1 cellular context compared by ENCODE assay signal in the genomic region with DNA sequence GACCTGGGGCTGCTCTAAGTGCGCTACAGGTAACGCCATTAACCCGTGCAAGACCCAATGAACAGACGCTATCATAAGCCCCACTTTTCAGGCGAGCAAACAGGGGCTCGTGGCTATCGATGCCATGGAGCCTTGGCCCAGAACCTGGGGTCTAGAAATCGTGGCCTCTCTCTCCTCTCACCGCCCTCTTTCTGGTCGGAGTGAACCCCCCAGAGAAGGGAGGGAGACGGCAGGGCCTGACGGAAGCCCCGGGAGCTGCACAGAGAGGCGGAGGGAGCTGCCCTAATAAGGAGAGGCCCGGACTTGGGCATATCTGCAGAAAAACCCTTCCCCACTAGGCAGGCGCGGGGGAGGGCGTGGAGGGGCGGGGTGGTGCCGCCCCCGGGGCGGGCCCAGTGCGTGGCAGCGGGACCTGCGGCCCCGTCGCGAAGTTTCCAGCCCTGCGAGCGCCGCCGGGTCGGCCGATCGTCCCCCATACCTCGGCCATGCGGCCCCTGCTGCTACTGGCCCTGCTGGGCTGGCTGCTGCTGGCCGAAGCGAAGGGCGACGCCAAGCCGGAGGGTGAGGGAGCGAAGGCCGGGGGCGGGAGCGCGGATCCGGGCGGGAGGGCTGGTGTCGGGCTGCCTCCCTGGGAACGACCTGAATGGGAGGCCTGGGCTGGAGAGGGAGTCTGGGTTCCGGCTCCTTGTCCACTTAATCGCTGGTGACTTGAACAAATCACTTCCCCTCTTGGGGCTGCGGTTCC.
TF ChIP-seq lines count a peak whose summit lies in the region.

A gene (plus strand): TSS at position 423 of the 745 bp plus-strand sequence. CDS start 63 bp downstream, at position 486.

TF ChIP-seq in HepG2, 621 proteins besides CTCF, POLR2A, EP300 and RAD21 (continued from another document and continues in another):
- TF ChIP-seq, protein P1, sequence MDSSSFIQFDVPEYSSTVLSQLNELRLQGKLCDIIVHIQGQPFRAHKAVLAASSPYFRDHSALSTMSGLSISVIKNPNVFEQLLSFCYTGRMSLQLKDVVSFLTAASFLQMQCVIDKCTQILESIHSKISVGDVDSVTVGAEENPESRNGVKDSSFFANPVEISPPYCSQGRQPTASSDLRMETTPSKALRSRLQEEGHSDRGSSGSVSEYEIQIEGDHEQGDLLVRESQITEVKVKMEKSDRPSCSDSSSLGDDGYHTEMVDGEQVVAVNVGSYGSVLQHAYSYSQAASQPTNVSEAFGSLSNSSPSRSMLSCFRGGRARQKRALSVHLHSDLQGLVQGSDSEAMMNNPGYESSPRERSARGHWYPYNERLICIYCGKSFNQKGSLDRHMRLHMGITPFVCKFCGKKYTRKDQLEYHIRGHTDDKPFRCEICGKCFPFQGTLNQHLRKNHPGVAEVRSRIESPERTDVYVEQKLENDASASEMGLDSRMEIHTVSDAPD (CRISPR knock-in tag; IDR thresholded peaks at IDR 0.05) = 0 out of 2 replicates have a peak, but pooled peaks have one; percentile 51
- TF ChIP-seq ZNF850 (CRISPR knock-in tag; conservative IDR thresholded peaks at IDR 0.05) (no peak), KDM4B (CRISPR knock-in tag; IDR thresholded peaks at IDR 0.05) (no peak; the same call in 1 of the 2 replicates), KLF6 (CRISPR knock-in tag; IDR thresholded peaks at IDR 0.05) (peak; percentile 86), TOE1 (CRISPR knock-in tag; IDR thresholded peaks at IDR 0.05) (no peak), ZNF589 (CRISPR knock-in tag; conservative IDR thresholded peaks at IDR 0.05) (peak; percentile 93), TOPORS (CRISPR knock-in tag; IDR thresholded peaks at IDR 0.05) (peak; percentile 87), MTF2 (CRISPR knock-in tag; IDR thresholded peaks at IDR 0.05; ENCODE audit: borderline replicate concordance) (no peak), MIER2 (CRISPR knock-in tag; IDR thresholded peaks at IDR 0.05) (0 out of 2 replicates have a peak, but pooled peaks have one; percentile 10), KDM5A (IDR thresholded peaks at IDR 0.05; ENCODE audit: borderline replicate concordance, low read length) (no peak; the same call in 1 of the 2 replicates), MED1 (CRISPR knock-in tag; IDR thresholded peaks at IDR 0.05) (peak; percentile 56; the same call in 1 of the 2 replicates), SMC3 (IDR thresholded peaks at IDR 0.05; ENCODE audit: low read length) (no peak), ZSCAN25 (CRISPR knock-in tag; IDR thresholded peaks at IDR 0.05) (peak; percentile 64; the same call in 1 of the 2 replicates), KLF13 (CRISPR knock-in tag; IDR thresholded peaks at IDR 0.05) (no peak), ZNF451 (CRISPR knock-in tag; IDR thresholded peaks at IDR 0.05) (peak; percentile 90), ZFP37 (CRISPR knock-in tag; IDR thresholded peaks at IDR 0.05; ENCODE audit: borderline replicate concordance) (no peak), ZNF20 (CRISPR knock-in tag; IDR thresholded peaks at IDR 0.05) (no peak), SIX1 (CRISPR knock-in tag; IDR thresholded peaks at IDR 0.05; ENCODE audit: borderline replicate concordance) (no peak), ZNF552 (CRISPR knock-in tag; IDR thresholded peaks at IDR 0.05; ENCODE audit: borderline replicate concordance) (no peak), SRSF9 (IDR thresholded peaks at IDR 0.05; ENCODE audit: borderline replicate concordance, insufficient read depth, low read depth, low read length, poor library complexity, severe bottlenecking) (no peak), CCAR2 (optimal IDR thresholded peaks at IDR 0.05; ENCODE audit: low read depth, low read length) (no peak), ELF1 (CRISPR knock-in tag; IDR thresholded peaks at IDR 0.05) (peak; percentile 8; the same call in 1 of the 2 replicates), TAF1 (CRISPR knock-in tag; IDR thresholded peaks at IDR 0.05) (peak; percentile 80), CAMTA2 (CRISPR knock-in tag; IDR thresholded peaks at IDR 0.05; ENCODE audit: borderline replicate concordance) (peak; percentile 34; the same call in 1 of the 2 replicates), SRF (IDR thresholded peaks at IDR 0.05; ENCODE audit: low read depth, low read length) (peak; percentile 98), TSC22D2 (CRISPR knock-in tag; IDR thresholded peaks at IDR 0.05; ENCODE audit: borderline replicate concordance) (peak; percentile 78; the same call in 1 of the 2 replicates), FOXK2 (IDR thresholded peaks at IDR 0.05) (no peak), CC2D1A (CRISPR knock-in tag; IDR thresholded peaks at IDR 0.05) (no peak), ZNF10 (CRISPR knock-in tag; IDR thresholded peaks at IDR 0.05; ENCODE audit: borderline replicate concordance, low read depth) (no peak), ZNF253 (CRISPR knock-in tag; IDR thresholded peaks at IDR 0.05; ENCODE audit: borderline replicate concordance) (0 out of 2 replicates have a peak, but pooled peaks have one; percentile 76), NRL (CRISPR knock-in tag; IDR thresholded peaks at IDR 0.05; ENCODE audit: borderline replicate concordance) (peak; percentile 89)
- TF ChIP-seq, protein P2, sequence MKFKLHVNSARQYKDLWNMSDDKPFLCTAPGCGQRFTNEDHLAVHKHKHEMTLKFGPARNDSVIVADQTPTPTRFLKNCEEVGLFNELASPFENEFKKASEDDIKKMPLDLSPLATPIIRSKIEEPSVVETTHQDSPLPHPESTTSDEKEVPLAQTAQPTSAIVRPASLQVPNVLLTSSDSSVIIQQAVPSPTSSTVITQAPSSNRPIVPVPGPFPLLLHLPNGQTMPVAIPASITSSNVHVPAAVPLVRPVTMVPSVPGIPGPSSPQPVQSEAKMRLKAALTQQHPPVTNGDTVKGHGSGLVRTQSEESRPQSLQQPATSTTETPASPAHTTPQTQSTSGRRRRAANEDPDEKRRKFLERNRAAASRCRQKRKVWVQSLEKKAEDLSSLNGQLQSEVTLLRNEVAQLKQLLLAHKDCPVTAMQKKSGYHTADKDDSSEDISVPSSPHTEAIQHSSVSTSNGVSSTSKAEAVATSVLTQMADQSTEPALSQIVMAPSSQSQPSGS (CRISPR knock-in tag; IDR thresholded peaks at IDR 0.05) = peak; percentile 62; the same call in 1 of the 2 replicates
- TF ChIP-seq, protein P3, sequence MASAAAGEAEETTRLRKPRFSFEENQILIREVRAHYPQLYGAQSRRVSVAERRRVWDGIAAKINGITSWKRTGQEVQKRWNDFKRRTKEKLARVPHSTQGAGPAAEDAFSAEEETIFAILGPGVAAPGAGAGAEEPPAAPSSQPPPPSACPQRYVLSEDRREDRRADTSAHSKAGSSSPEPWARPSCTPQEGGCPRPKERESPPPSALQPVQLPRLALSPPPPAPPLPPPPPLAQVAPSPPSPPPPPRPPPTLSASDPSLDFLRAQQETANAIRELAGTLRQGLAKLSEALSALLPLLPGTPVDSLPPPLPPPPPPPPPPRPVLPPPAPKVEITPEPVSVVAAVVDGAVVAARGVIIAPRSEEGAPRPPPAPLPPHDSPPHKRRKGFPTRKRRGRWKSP (CRISPR knock-in tag; IDR thresholded peaks at IDR 0.05) = peak; percentile 76
- TF ChIP-seq, protein P4, sequence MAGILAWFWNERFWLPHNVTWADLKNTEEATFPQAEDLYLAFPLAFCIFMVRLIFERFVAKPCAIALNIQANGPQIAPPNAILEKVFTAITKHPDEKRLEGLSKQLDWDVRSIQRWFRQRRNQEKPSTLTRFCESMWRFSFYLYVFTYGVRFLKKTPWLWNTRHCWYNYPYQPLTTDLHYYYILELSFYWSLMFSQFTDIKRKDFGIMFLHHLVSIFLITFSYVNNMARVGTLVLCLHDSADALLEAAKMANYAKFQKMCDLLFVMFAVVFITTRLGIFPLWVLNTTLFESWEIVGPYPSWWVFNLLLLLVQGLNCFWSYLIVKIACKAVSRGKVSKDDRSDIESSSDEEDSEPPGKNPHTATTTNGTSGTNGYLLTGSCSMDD (CRISPR knock-in tag; IDR thresholded peaks at IDR 0.05) = no peak
- TF ChIP-seq, protein P5, sequence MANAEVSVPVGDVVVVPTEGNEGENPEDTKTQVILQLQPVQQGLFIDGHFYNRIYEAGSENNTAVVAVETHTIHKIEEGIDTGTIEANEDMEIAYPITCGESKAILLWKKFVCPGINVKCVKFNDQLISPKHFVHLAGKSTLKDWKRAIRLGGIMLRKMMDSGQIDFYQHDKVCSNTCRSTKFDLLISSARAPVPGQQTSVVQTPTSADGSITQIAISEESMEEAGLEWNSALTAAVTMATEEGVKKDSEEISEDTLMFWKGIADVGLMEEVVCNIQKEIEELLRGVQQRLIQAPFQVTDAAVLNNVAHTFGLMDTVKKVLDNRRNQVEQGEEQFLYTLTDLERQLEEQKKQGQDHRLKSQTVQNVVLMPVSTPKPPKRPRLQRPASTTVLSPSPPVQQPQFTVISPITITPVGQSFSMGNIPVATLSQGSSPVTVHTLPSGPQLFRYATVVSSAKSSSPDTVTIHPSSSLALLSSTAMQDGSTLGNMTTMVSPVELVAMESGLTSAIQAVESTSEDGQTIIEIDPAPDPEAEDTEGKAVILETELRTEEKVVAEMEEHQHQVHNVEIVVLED (CRISPR knock-in tag; IDR thresholded peaks at IDR 0.05; ENCODE audit: borderline replicate concordance) = peak; percentile 57; the same call in 1 of the 2 replicates
- TF ChIP-seq, protein P6, sequence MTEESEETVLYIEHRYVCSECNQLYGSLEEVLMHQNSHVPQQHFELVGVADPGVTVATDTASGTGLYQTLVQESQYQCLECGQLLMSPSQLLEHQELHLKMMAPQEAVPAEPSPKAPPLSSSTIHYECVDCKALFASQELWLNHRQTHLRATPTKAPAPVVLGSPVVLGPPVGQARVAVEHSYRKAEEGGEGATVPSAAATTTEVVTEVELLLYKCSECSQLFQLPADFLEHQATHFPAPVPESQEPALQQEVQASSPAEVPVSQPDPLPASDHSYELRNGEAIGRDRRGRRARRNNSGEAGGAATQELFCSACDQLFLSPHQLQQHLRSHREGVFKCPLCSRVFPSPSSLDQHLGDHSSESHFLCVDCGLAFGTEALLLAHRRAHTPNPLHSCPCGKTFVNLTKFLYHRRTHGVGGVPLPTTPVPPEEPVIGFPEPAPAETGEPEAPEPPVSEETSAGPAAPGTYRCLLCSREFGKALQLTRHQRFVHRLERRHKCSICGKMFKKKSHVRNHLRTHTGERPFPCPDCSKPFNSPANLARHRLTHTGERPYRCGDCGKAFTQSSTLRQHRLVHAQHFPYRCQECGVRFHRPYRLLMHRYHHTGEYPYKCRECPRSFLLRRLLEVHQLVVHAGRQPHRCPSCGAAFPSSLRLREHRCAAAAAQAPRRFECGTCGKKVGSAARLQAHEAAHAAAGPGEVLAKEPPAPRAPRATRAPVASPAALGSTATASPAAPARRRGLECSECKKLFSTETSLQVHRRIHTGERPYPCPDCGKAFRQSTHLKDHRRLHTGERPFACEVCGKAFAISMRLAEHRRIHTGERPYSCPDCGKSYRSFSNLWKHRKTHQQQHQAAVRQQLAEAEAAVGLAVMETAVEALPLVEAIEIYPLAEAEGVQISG (CRISPR knock-in tag; IDR thresholded peaks at IDR 0.05) = peak; percentile 69
- TF ChIP-seq, protein P7, sequence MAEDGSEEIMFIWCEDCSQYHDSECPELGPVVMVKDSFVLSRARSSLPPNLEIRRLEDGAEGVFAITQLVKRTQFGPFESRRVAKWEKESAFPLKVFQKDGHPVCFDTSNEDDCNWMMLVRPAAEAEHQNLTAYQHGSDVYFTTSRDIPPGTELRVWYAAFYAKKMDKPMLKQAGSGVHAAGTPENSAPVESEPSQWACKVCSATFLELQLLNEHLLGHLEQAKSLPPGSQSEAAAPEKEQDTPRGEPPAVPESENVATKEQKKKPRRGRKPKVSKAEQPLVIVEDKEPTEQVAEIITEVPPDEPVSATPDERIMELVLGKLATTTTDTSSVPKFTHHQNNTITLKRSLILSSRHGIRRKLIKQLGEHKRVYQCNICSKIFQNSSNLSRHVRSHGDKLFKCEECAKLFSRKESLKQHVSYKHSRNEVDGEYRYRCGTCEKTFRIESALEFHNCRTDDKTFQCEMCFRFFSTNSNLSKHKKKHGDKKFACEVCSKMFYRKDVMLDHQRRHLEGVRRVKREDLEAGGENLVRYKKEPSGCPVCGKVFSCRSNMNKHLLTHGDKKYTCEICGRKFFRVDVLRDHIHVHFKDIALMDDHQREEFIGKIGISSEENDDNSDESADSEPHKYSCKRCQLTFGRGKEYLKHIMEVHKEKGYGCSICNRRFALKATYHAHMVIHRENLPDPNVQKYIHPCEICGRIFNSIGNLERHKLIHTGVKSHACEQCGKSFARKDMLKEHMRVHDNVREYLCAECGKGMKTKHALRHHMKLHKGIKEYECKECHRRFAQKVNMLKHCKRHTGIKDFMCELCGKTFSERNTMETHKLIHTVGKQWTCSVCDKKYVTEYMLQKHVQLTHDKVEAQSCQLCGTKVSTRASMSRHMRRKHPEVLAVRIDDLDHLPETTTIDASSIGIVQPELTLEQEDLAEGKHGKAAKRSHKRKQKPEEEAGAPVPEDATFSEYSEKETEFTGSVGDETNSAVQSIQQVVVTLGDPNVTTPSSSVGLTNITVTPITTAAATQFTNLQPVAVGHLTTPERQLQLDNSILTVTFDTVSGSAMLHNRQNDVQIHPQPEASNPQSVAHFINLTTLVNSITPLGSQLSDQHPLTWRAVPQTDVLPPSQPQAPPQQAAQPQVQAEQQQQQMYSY (CRISPR knock-in tag; IDR thresholded peaks at IDR 0.05) = peak; percentile 59; the same call in 1 of the 2 replicates
- TF ChIP-seq, protein P8, sequence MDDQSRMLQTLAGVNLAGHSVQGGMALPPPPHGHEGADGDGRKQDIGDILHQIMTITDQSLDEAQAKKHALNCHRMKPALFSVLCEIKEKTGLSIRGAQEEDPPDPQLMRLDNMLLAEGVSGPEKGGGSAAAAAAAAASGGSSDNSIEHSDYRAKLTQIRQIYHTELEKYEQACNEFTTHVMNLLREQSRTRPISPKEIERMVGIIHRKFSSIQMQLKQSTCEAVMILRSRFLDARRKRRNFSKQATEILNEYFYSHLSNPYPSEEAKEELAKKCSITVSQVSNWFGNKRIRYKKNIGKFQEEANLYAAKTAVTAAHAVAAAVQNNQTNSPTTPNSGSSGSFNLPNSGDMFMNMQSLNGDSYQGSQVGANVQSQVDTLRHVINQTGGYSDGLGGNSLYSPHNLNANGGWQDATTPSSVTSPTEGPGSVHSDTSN (CRISPR knock-in tag; IDR thresholded peaks at IDR 0.05; ENCODE audit: borderline replicate concordance) = peak; percentile 87; the same call in 1 of the 2 replicates
- TF ChIP-seq, protein P9, sequence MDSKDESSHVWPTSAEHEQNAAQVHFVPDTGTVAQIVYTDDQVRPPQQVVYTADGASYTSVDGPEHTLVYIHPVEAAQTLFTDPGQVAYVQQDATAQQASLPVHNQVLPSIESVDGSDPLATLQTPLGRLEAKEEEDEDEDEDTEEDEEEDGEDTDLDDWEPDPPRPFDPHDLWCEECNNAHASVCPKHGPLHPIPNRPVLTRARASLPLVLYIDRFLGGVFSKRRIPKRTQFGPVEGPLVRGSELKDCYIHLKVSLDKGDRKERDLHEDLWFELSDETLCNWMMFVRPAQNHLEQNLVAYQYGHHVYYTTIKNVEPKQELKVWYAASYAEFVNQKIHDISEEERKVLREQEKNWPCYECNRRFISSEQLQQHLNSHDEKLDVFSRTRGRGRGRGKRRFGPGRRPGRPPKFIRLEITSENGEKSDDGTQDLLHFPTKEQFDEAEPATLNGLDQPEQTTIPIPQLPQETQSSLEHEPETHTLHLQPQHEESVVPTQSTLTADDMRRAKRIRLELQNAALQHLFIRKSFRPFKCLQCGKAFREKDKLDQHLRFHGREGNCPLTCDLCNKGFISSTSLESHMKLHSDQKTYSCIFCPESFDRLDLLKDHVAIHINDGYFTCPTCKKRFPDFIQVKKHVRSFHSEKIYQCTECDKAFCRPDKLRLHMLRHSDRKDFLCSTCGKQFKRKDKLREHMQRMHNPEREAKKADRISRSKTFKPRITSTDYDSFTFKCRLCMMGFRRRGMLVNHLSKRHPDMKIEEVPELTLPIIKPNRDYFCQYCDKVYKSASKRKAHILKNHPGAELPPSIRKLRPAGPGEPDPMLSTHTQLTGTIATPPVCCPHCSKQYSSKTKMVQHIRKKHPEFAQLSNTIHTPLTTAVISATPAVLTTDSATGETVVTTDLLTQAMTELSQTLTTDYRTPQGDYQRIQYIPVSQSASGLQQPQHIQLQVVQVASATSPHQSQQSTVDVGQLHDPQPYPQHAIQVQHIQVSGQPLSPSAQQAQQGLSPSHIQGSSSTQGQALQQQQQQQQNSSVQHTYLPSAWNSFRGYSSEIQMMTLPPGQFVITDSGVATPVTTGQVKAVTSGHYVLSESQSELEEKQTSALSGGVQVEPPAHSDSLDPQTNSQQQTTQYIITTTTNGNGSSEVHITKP (CRISPR knock-in tag; IDR thresholded peaks at IDR 0.05; ENCODE audit: low read depth) = peak; percentile 37
